12 cellular contexts compared by ENCODE assay signal in genomic region chr1:24216730-24217129, GRCh38.
"Had no signal": no experiment of that assay in that cellular context is flagged by ENCODE, and none has a peak within 500 bp of the region (broad histone marks: within the 10 kb centered on the region; RNA-seq: fewer than 3 reads in every experiment).

No MANE protein-coding gene starts in this region.

- H3K4me3 ChIP-seq: right atrium auricular region, thyroid gland had no signal

- H3K4me1 Mint-ChIP-seq: activated naive CD4-positive, alpha-beta T cell treated with anti-CD3 and anti-CD28 coated beads, Interleukin-2, amount 10 ng/mL, durations not matched to agents 7 days and 5 days; central memory CD8-positive, alpha-beta T cell; stimulated activated effector memory CD8-positive, alpha-beta T cell treated with anti-CD3 and anti-CD28 coated beads, Interleukin-12 subunit alpha, Interleukin-12 subunit beta, amount 100 ng/mL, for 72 hours had no signal

- H3K4me3 Mint-ChIP-seq: activated CD8-positive, alpha-beta T cell treated with anti-CD3 and anti-CD28 coated beads, Interleukin-2, amount 10 ng/mL, durations not matched to agents 7 days and 5 days; activated naive CD4-positive, alpha-beta T cell treated with anti-CD3 and anti-CD28 coated beads, Interleukin-2, amount 10 ng/mL, durations not matched to agents 7 days and 5 days; central memory CD8-positive, alpha-beta T cell; stimulated activated effector memory CD8-positive, alpha-beta T cell treated with anti-CD3 and anti-CD28 coated beads, Interleukin-12 subunit alpha, Interleukin-12 subunit beta, amount 100 ng/mL, for 72 hours; WTC11 had no signal

- H3K36me3 ChIP-seq: right atrium auricular region, thyroid gland had no signal

- H3K4me1 ChIP-seq: right atrium auricular region had no signal

- H3K27ac Mint-ChIP-seq: activated CD8-positive, alpha-beta T cell treated with anti-CD3 and anti-CD28 coated beads, Interleukin-2, amount 10 ng/mL, durations not matched to agents 7 days and 5 days; activated naive CD4-positive, alpha-beta T cell treated with anti-CD3 and anti-CD28 coated beads, Interleukin-2, amount 10 ng/mL, durations not matched to agents 7 days and 5 days; stimulated activated effector memory CD8-positive, alpha-beta T cell treated with anti-CD3 and anti-CD28 coated beads, Interleukin-12 subunit alpha, Interleukin-12 subunit beta, amount 100 ng/mL, for 72 hours; WTC11 had no signal

- H3K36me3 Mint-ChIP-seq: activated naive CD4-positive, alpha-beta T cell treated with anti-CD3 and anti-CD28 coated beads, Interleukin-2, amount 10 ng/mL, durations not matched to agents 7 days and 5 days; WTC11 had no signal

- ATAC-seq: activated CD8-positive, alpha-beta T cell treated with anti-CD3 and anti-CD28 coated beads, Interleukin-2, amount 10 ng/mL, durations not matched to agents 7 days and 5 days; stimulated activated effector memory CD8-positive, alpha-beta T cell treated with anti-CD3 and anti-CD28 coated beads, Interleukin-12 subunit alpha, Interleukin-12 subunit beta, amount 100 ng/mL, for 72 hours had no signal

- H3K27ac ChIP-seq: right atrium auricular region had no signal

- H3K27me3 ChIP-seq: right atrium auricular region, thyroid gland had no signal

- H3K9me3 ChIP-seq: right atrium auricular region, thyroid gland had no signal

- DNase-seq: activated CD4-positive, alpha-beta T cell treated with anti-CD3 and anti-CD28 coated beads for 48 hours; activated CD8-positive, alpha-beta T cell treated with anti-CD3 and anti-CD28 coated beads, Interleukin-2, amount 10 ng/mL, durations not matched to agents 7 days and 5 days; activated naive CD4-positive, alpha-beta T cell treated with anti-CD3 and anti-CD28 coated beads, Interleukin-2, amount 10 ng/mL, durations not matched to agents 7 days and 5 days; cortex of kidney; effector CD8-positive, alpha-beta T cell; kidney glomerular epithelial cell; midbrain had no signal
